ENCODE assay signal across 8 cellular contexts in genomic region chr7:17640730-17641377, GRCh38.
DNase-seq lines count a peak whose midpoint lies in the region; TF ChIP-seq lines count a peak whose summit lies in the region.

No MANE protein-coding gene starts in this region.

- no peaks in the 10 kb centered on the region for H3K36me3 ChIP-seq in GM23248 (ENCODE audit: low read depth)
- no peaks in the 10 kb centered on the region for H3K36me3 ChIP-seq in mesendoderm (ENCODE audit: control insufficient read depth, insufficient read depth, low read length)

- no peaks in the 10 kb centered on the region for H3K79me2 ChIP-seq in GM23248 (ENCODE audit: insufficient read depth)
- no peaks in the 10 kb centered on the region for H3K79me2 ChIP-seq in mesendoderm (ENCODE audit: control insufficient read depth, insufficient read depth, low read length)

- 73 to 81% methylated on average over 4 of the region's 4 CpGs for WGBS in GM23248 (ENCODE audit: low coverage in 1 of 2, low lambda C conversion rate in 2 of 2, missing lambda C conversion rate in 2 of 2), 2 experiments
- no CpG with 5 or more reads among the region's 4 CpGs for WGBS in mesendoderm (ENCODE audit: extremely low coverage, insufficient coverage, low lambda C conversion rate)

- no peak overlapping the region for H2BK120ac ChIP-seq in mesendoderm (ENCODE audit: low read depth, low read length)

- H3K56ac ChIP-seq in mesendoderm (ENCODE audit: low read length), result no peak overlapping the region

- peak; percentile 73 for TF ChIP-seq CTCF in cardiac fibroblast (IDR thresholded peaks at IDR 0.05; ENCODE audit: low read depth, low read length)

- no peak overlapping the region for H4K8ac ChIP-seq in mesendoderm (ENCODE audit: low read depth, low read length)

- no peak overlapping the region for H2AFZ ChIP-seq in GM23248

- H3K27ac ChIP-seq in GM23248 (no peak overlapping the region), mesendoderm (ENCODE audit: low read depth, low read length) (no peak overlapping the region)

- no peak overlapping the region for H2BK5ac ChIP-seq in mesendoderm (ENCODE audit: low read length)

- H4K5ac ChIP-seq in mesendoderm (ENCODE audit: low read length), result no peak overlapping the region

- H4K20me1 ChIP-seq in GM23248 (ENCODE audit: insufficient read depth), result no peaks in the 10 kb centered on the region

- H3K4me1 ChIP-seq in GM23248 (ENCODE audit: insufficient read depth) (no peaks in the 10 kb centered on the region), mesendoderm (ENCODE audit: control insufficient read depth, low read depth, low read length) (no peaks in the 10 kb centered on the region)

- H3F3A ChIP-seq in GM23248 (ENCODE audit: insufficient read depth), result no peaks in the 10 kb centered on the region

- H3K9me2 ChIP-seq in GM23248 (ENCODE audit: insufficient read depth), result no peaks in the 10 kb centered on the region

- no peaks in the 10 kb centered on the region for H3K79me1 ChIP-seq in mesendoderm (ENCODE audit: low read length)

- no peak overlapping the region for H2BK15ac ChIP-seq in mesendoderm (replicated peaks; ENCODE audit: low read depth)

- H3K18ac ChIP-seq in mesendoderm (ENCODE audit: low read length), result no peak overlapping the region

- H3K4ac ChIP-seq in mesendoderm (ENCODE audit: low read depth, low read length), result no peak overlapping the region

- no peak overlapping the region for H2AK5ac ChIP-seq in mesendoderm (ENCODE audit: low read length)

- H3K9me3 ChIP-seq in GM23248 (ENCODE audit: low read depth), result no peaks in the 10 kb centered on the region

- H3K23ac ChIP-seq in mesendoderm (ENCODE audit: low read length), result no peak overlapping the region

- in situ Hi-C loops in GM23248 (cut with MboI), result loop anchor here (10.0 kb wide), 1 partner anchor 336 kb away; no protein-coding TSS in a partner anchor

- peak; percentile 3 to 12 for DNase-seq in activated CD4-positive, alpha-beta T cell treated with anti-CD3 and anti-CD28 coated beads for 24 hours (ENCODE audit: low read depth in 2 of 2)
- no peak for DNase-seq in activated CD4-positive, alpha-beta T cell treated with anti-CD3 and anti-CD28 coated beads, Interleukin-2, amount 50 U/mL, for 1 hour
- peak; percentile 52 for DNase-seq in GM23248
- DNase-seq in NCI-H774 (lab: John Stamatoyannopoulos, UW), result peak; percentile 23
- peak; percentile 60 to 73 for DNase-seq in cardiac fibroblast (ENCODE audit: low read depth in 2 of 2)
- peak; percentile 62 for DNase-seq in mesendoderm
- DNase-seq in mucosa of gallbladder (ENCODE audit: low spot score), result no peak
- DNase-seq in amniotic stem cell (lab: John Stamatoyannopoulos, UW), result no peak

- H3K9ac ChIP-seq in GM23248 (no peak overlapping the region), mesendoderm (ENCODE audit: low read length) (no peak overlapping the region)

- no peak overlapping the region for H3K4me3 ChIP-seq in GM23248
- H3K4me3 ChIP-seq in cardiac fibroblast (replicated peaks in 1 of 2; ENCODE audit: low read depth in 2 of 2, low read length in 2 of 2), result no peak overlapping the region
- H3K4me3 ChIP-seq in mesendoderm (ENCODE audit: low read length), result no peak overlapping the region

- no peak overlapping the region for H3K4me2 ChIP-seq in GM23248 (ENCODE audit: unreplicated experiment)
- no peak overlapping the region for H3K4me2 ChIP-seq in mesendoderm (ENCODE audit: low read length)

- H3K27me3 ChIP-seq in GM23248 (replicated peaks; ENCODE audit: insufficient read depth) (no peaks in the 10 kb centered on the region), mesendoderm (ENCODE audit: insufficient read depth, low read length, poor library complexity) (no peaks in the 10 kb centered on the region)

Comparison
In these comparisons a context has a peak if more than half of its experiments do, and no peak if none do; other contexts are left out.
1. DNase-seq: peak in activated CD4-positive, alpha-beta T cell treated with anti-CD3 and anti-CD28 coated beads for 24 hours (2 of 2), GM23248 (single experiment), NCI-H774 (single experiment), cardiac fibroblast (2 of 2) and mesendoderm (single experiment); none in activated CD4-positive, alpha-beta T cell treated with anti-CD3 and anti-CD28 coated beads, Interleukin-2, amount 50 U/mL, for 1 hour (single experiment), mucosa of gallbladder (single experiment) and amniotic stem cell (single experiment).